Comparison of ENCODE assay signal across 32 cellular contexts in the genomic region with DNA sequence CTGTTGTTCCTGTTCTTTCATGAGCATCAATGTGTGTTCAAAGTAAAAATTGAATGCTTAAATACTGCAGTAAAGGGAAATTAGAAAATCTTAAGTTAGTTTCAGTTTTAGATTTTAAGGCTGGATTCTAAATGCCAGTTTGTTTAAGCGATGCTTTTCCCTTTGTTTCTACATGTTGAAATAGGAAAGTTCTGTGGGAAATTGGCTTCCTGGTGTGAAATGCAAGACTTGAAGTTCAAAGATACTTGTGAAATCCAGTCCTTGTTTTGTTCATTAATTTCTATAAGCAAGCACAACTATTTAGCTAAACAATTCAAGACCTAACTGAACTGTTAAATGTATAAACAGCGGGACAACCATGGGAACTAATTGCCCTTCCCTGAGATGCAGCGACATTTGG.
"Had no signal": no experiment of that assay in that cellular context is flagged by ENCODE, and none has a peak within 500 bp of the region (broad histone marks: within the 10 kb centered on the region; RNA-seq: fewer than 3 reads in every experiment).

No MANE protein-coding gene starts in this region.

- H3K4me1 ChIP-seq: psoas muscle, right atrium auricular region, stomach, suprapubic skin, tibial artery, upper lobe of right lung had no signal

- H3K27ac ChIP-seq: cardiac muscle cell, coronary artery, ovary, psoas muscle, right atrium auricular region, stomach, suprapubic skin, tibial artery, upper lobe of right lung had no signal

- H3K4me3 ChIP-seq: cardiac muscle cell, coronary artery, ovary, psoas muscle, right atrium auricular region, stomach, suprapubic skin, tibial artery, upper lobe of right lung had no signal

- H3K27me3 Mint-ChIP-seq: activated B cell treated with CpG ODN at 0.5 μM for 24 hours; activated naive CD4-positive, alpha-beta T cell treated with anti-CD3 and anti-CD28 coated beads, Interleukin-2, amount 50 U/mL, for 24 hours; stimulated activated naive B cell treated with anti-CD40 and anti-IgM and Interleukin-4, amounts not matched to agents 10 μg/mL and 1 μg/mL and 100 μg/mL, for 72 hours had no signal

- H3K36me3 ChIP-seq: cardiac muscle cell, ovary, right atrium auricular region, stomach, suprapubic skin, tibial artery, upper lobe of right lung had no signal

- H3K4me1 Mint-ChIP-seq: activated B cell treated with CpG ODN at 0.5 μM for 24 hours; activated naive CD4-positive, alpha-beta T cell treated with anti-CD3 and anti-CD28 coated beads, Interleukin-2, amount 50 U/mL, for 24 hours; natural killer cell; T-cell had no signal

- H3K4me3 Mint-ChIP-seq: activated B cell treated with CpG ODN at 0.5 μM for 24 hours; activated CD4-positive, alpha-beta T cell treated with anti-CD3 and anti-CD28 coated beads for 36 hours; activated CD8-positive, alpha-beta memory T cell treated with anti-CD3 and anti-CD28 coated beads, Interleukin-2, amount 10 ng/mL, durations not matched to agents 7 days and 5 days; activated CD8-positive, alpha-beta T cell treated with anti-CD3 and anti-CD28 coated beads, Interleukin-2, amount 10 ng/mL, durations not matched to agents 7 days and 5 days; activated naive CD4-positive, alpha-beta T cell treated with anti-CD3 and anti-CD28 coated beads, Interleukin-2, amount 50 U/mL, for 24 hours; activated naive CD8-positive, alpha-beta T cell treated with anti-CD3 and anti-CD28 coated beads, Interleukin-2, amount 50 U/mL, for 24 hours; natural killer cell; stimulated activated naive B cell treated with anti-CD40 and anti-IgM and Interleukin-4, amounts not matched to agents 10 μg/mL and 1 μg/mL and 100 μg/mL, for 72 hours; T-cell; T-helper 2 cell treated with Interferon-gamma antibody and Interleukin-4, amounts not matched to agents 5 μg/mL and 100 μg/mL, for 36 hours had no signal

- H3K27me3 ChIP-seq: cardiac muscle cell, dorsolateral prefrontal cortex, ovary, right atrium auricular region, stomach, suprapubic skin, tibial artery, upper lobe of right lung had no signal

- DNase-seq: activated B cell treated with CpG ODN at 0.5 μM for 24 hours; activated CD4-positive, alpha-beta T cell treated with anti-CD3 and anti-CD28 coated beads for 36 hours; activated CD8-positive, alpha-beta memory T cell treated with anti-CD3 and anti-CD28 coated beads, Interleukin-2, amount 10 ng/mL, durations not matched to agents 7 days and 5 days; activated CD8-positive, alpha-beta T cell treated with anti-CD3 and anti-CD28 coated beads, Interleukin-2, amount 10 ng/mL, durations not matched to agents 7 days and 5 days; activated naive CD8-positive, alpha-beta T cell treated with anti-CD3 and anti-CD28 coated beads, Interleukin-2, amount 50 U/mL, for 24 hours; activated T-cell treated with anti-CD3 and anti-CD28 coated beads, Interleukin-2, amount 50 U/mL, for 48 hours; amygdala; cerebellar nuclear complex; dorsolateral prefrontal cortex; effector memory CD4-positive, alpha-beta T cell; erythroblast; glutamatergic neuron; kidney; left colon; mammary epithelial cell; natural killer cell; ovary; psoas muscle; stimulated activated CD4-positive, alpha-beta T cell treated with anti-CD3 and anti-CD28 coated beads, Interleukin-15, amount 100 ng/mL, for 24 hours; stimulated activated CD4-positive, alpha-beta T cell treated with anti-CD3 and anti-CD28 coated beads, Interleukin-2, amount 100 ng/mL, for 24 hours; stimulated activated naive B cell treated with anti-CD40 and anti-IgM and Interleukin-4, amounts not matched to agents 10 μg/mL and 1 μg/mL and 100 μg/mL, for 72 hours; stomach; T-cell; tibial artery; upper lobe of right lung had no signal

- H3K9me3 Mint-ChIP-seq: activated naive CD4-positive, alpha-beta T cell treated with anti-CD3 and anti-CD28 coated beads, Interleukin-2, amount 50 U/mL, for 24 hours had no signal

- H3K9me3 ChIP-seq: ovary, psoas muscle, right atrium auricular region, stomach, suprapubic skin, tibial artery, upper lobe of right lung had no signal

- H3K27ac Mint-ChIP-seq: activated B cell treated with CpG ODN at 0.5 μM for 24 hours; activated CD4-positive, alpha-beta T cell treated with anti-CD3 and anti-CD28 coated beads for 36 hours; activated CD8-positive, alpha-beta memory T cell treated with anti-CD3 and anti-CD28 coated beads, Interleukin-2, amount 10 ng/mL, durations not matched to agents 7 days and 5 days; activated CD8-positive, alpha-beta T cell treated with anti-CD3 and anti-CD28 coated beads, Interleukin-2, amount 10 ng/mL, durations not matched to agents 7 days and 5 days; activated naive CD4-positive, alpha-beta T cell treated with anti-CD3 and anti-CD28 coated beads, Interleukin-2, amount 50 U/mL, for 24 hours; activated naive CD8-positive, alpha-beta T cell treated with anti-CD3 and anti-CD28 coated beads, Interleukin-2, amount 50 U/mL, for 24 hours; activated T-helper 2 cell treated with anti-CD3 and anti-CD28 coated beads, Interferon-gamma antibody, Interleukin-2, Interleukin-4, amounts not matched to agents 10 μg/mL and 5 μg/mL and 100 μg/mL, durations not matched to agents 14 hours and 24 hours and 36 hours; natural killer cell; stimulated activated naive B cell treated with anti-CD40 and anti-IgM and Interleukin-4, amounts not matched to agents 10 μg/mL and 1 μg/mL and 100 μg/mL, for 72 hours; T-cell; T-helper 2 cell treated with Interferon-gamma antibody and Interleukin-4, amounts not matched to agents 5 μg/mL and 100 μg/mL, for 36 hours had no signal

- ATAC-seq: activated CD4-positive, alpha-beta T cell treated with anti-CD3 and anti-CD28 coated beads for 36 hours; activated CD8-positive, alpha-beta memory T cell treated with anti-CD3 and anti-CD28 coated beads, Interleukin-2, amount 10 ng/mL, durations not matched to agents 7 days and 5 days; activated CD8-positive, alpha-beta T cell treated with anti-CD3 and anti-CD28 coated beads, Interleukin-2, amount 10 ng/mL, durations not matched to agents 7 days and 5 days; activated naive CD8-positive, alpha-beta T cell treated with anti-CD3 and anti-CD28 coated beads, Interleukin-2, amount 50 U/mL, for 24 hours; left colon; natural killer cell; stimulated activated naive B cell treated with anti-CD40 and anti-IgM and Interleukin-4, amounts not matched to agents 10 μg/mL and 1 μg/mL and 100 μg/mL, for 72 hours; T-cell; upper lobe of right lung had no signal

- H3K36me3 Mint-ChIP-seq: activated CD8-positive, alpha-beta memory T cell treated with anti-CD3 and anti-CD28 coated beads, Interleukin-2, amount 10 ng/mL, durations not matched to agents 7 days and 5 days; natural killer cell; T-cell had no signal
